Comparison of ENCODE assay signal across 15 cellular contexts in genomic region chr3:148736086-148736485, GRCh38.
DNase-seq lines count a peak whose midpoint lies in the region; ATAC-seq and TF ChIP-seq lines count a peak whose summit lies in the region.
"Had no signal": no experiment of that assay in that cellular context is flagged by ENCODE, and none has a peak within 500 bp of the region (broad histone marks: within the 10 kb centered on the region; RNA-seq: fewer than 3 reads in every experiment).

No MANE protein-coding gene starts in this region.

- no peaks in the 10 kb centered on the region for H3K36me3 ChIP-seq in neutrophil
- H3K36me3 ChIP-seq: BLaER1 had no signal

- no peaks in the 10 kb centered on the region for H3K9me3 ChIP-seq in neutrophil
- H3K9me3 ChIP-seq: BLaER1 had no signal

- peak overlapping the region; percentile 47 for H3K27ac ChIP-seq in VCaP
- H3K27ac ChIP-seq in neutrophil, result peak overlapping the region; percentile 52
- H3K27ac ChIP-seq: 22Rv1, BLaER1, KMS-11 had no signal

- ATAC-seq in GM21576 (IDR thresholded peaks at IDR 0.05; ENCODE audit: unreplicated experiment) (no peak), GM18517 (IDR thresholded peaks at IDR 0.05; ENCODE audit: unreplicated experiment) (no peak), HG03039 (IDR thresholded peaks at IDR 0.05; ENCODE audit: unreplicated experiment) (no peak)
- ATAC-seq: GM12878 had no signal

- no peaks in the 10 kb centered on the region for H3K27me3 ChIP-seq in neutrophil
- H3K27me3 ChIP-seq: BLaER1 had no signal

- DNase-seq in DMS53 (lab: John Stamatoyannopoulos, UW) (peak; percentile 27), DMS53 treated with DMSO at 0.1 percent for 48 hours (lab: John Stamatoyannopoulos, UW; ENCODE audit: unreplicated experiment) (no peak)
- DNase-seq: CD4-positive, CD25-positive, alpha-beta regulatory T cell; DMS79; HCEC 1CT; HFFc6 had no signal

- no peak for TF ChIP-seq CTCF in VCaP (conservative IDR thresholded peaks at IDR 0.05)
- TF ChIP-seq CTCF in neutrophil (IDR thresholded peaks at IDR 0.05), result no peak

- H3K4me1 ChIP-seq in neutrophil (ENCODE audit: control insufficient read depth in 1 of 2, insufficient read depth in 1 of 2, low read depth in 1 of 2, low read length in 1 of 2), result peaks cover 24 to 48% of the 10 kb centered on the region in 2 experiments

- H3K4me3 ChIP-seq in neutrophil (ENCODE audit: low read depth in 1 of 2, low read length in 1 of 2), result no peak overlapping the region
- H3K4me3 ChIP-seq: BLaER1, GM12878 had no signal
